In genomic region chr6:94494500-94494899, GRCh38 we compare ENCODE assay signal across 1 cellular context.
TF ChIP-seq lines count a peak whose summit lies in the region.

No MANE protein-coding gene starts in this region.

TF ChIP-seq in HepG2, 621 proteins besides CTCF, POLR2A, EP300 and RAD21 (continued from another document):
- TF ChIP-seq GRHL1 (CRISPR knock-in tag; conservative IDR thresholded peaks at IDR 0.05) (no peak), LRRFIP1 (CRISPR knock-in tag; conservative IDR thresholded peaks at IDR 0.05) (no peak)
